In genomic region chr1:170768929-170769328, GRCh38 we compare ENCODE assay signal across 14 cellular contexts.
"Had no signal": no experiment of that assay in that cellular context is flagged by ENCODE, and none has a peak within 500 bp of the region (broad histone marks: within the 10 kb centered on the region; RNA-seq: fewer than 3 reads in every experiment).

No MANE protein-coding gene starts in this region.

- DNase-seq: activated CD4-positive, alpha-beta memory T cell treated with anti-CD3 and anti-CD28 coated beads, Interleukin-2, amount 10 ng/mL, durations not matched to agents 7 days and 5 days; activated CD4-positive, alpha-beta T cell treated with anti-CD3 and anti-CD28 coated beads for 36 hours; activated gamma-delta T cell; activated T-cell treated with anti-CD3 and anti-CD28 coated beads, Interleukin-2, amount 50 U/mL, for 48 hours; colonic mucosa; effector CD4-positive, alpha-beta T cell; mammary epithelial cell; stimulated activated CD4-positive, alpha-beta T cell treated with anti-CD3 and anti-CD28 coated beads, Interleukin-4, amount 100 ng/mL, for 1 hour; stimulated activated CD8-positive, alpha-beta memory T cell treated with anti-CD3 and anti-CD28 coated beads, Interleukin-4, amount 100 ng/mL, for 48 hours; stimulated activated naive CD8-positive, alpha-beta T cell treated with anti-CD3 and anti-CD28 coated beads, Interleukin-15, Interleukin-2, amounts not matched to agents 100 U/mL and 50 U/mL, for 24 hours; upper lobe of right lung had no signal

- H3K9me3 ChIP-seq: colonic mucosa, upper lobe of right lung had no signal

- H2AFZ ChIP-seq: hepatocyte had no signal

- H3K4me3 ChIP-seq: colonic mucosa, hepatocyte, upper lobe of right lung had no signal

- H3K27me3 ChIP-seq: colonic mucosa, hepatocyte, upper lobe of right lung had no signal

- H3K27ac ChIP-seq: colonic mucosa, epithelial cell of prostate, hepatocyte, upper lobe of right lung, VCaP had no signal

- H3K4me2 ChIP-seq: hepatocyte had no signal

- H3K4me1 ChIP-seq: colonic mucosa, upper lobe of right lung had no signal

- H3K79me2 ChIP-seq: hepatocyte had no signal

- H3K36me3 ChIP-seq: colonic mucosa, upper lobe of right lung had no signal
